Comparison of ENCODE assay signal across 8 cellular contexts in the genomic region with DNA sequence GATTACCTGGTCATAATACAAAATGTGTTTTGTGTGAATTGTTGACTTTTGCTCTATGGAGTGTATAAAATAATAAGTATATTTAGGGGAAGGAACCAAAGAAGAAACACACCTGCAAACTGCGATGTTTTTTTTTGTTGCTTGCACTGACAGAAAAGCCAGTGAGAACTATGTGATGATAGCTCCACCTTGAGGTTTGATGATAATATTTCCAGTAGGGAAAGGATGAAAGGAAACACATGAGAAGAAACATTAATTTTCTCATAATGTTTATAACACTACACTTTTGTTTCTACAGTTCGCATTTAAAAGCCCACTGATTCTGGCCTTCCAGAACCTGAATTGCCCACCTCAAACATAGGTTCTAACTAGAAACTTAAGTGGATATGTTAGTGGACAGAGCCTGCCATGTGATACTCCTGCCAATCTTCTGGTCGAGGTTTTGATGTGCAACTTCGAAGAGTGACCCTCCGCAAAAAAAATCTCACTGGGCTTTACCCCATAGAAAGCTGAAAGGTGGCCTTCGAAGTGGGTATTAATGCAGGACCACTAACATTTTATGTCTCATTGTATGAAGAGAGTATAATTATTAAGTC.
DNase-seq lines count a peak whose midpoint lies in the region; TF ChIP-seq lines count a peak whose summit lies in the region.

No MANE protein-coding gene starts in this region.

- TF ChIP-seq CTCF in testis (IDR thresholded peaks at IDR 0.05): peak; percentile 21 to 54 (median 33)

- no peaks in the 10 kb centered on the region for H3K4me1 ChIP-seq in testis

- H3K27ac ChIP-seq in testis: no peak overlapping the region

- WGBS in testis, 2 donors: 56 to 63% methylated on average over 6 of the region's 6 CpGs

- DNase-seq in DMS 273 treated with DMSO at 0.1 percent for 48 hours (lab: John Stamatoyannopoulos, UW): peak; percentile 5
- DNase-seq in HuH-7 (ENCODE audit: low spot score): peak; percentile 2
- DNase-seq in RPMI8226: peak; percentile 50
- peak; percentile 7 for DNase-seq in foreskin melanocyte
- no peak for DNase-seq in testis
- no peak for DNase-seq in effector CD4-positive, alpha-beta T cell
- no peak for DNase-seq in stimulated activated CD4-positive, alpha-beta T cell treated with anti-CD3 and anti-CD28 coated beads, Interleukin-1b, Interleukin-23, amount 100 ng/mL, for 48 hours
- DNase-seq in NK-92 (lab: John Stamatoyannopoulos, UW; ENCODE audit: unreplicated experiment): no peak

- no peaks in the 10 kb centered on the region for H3K9me3 ChIP-seq in testis

- H3K27me3 ChIP-seq in testis: no peaks in the 10 kb centered on the region

- intact Hi-C loops in testis (cut with DNase I; ENCODE audit: low total_unique reads): no loop called here

- no peak for TF ChIP-seq POLR2A in testis (IDR thresholded peaks at IDR 0.05)

- H3K36me3 ChIP-seq in testis (ENCODE audit: low read depth, missing control alignments): no peaks in the 10 kb centered on the region

- no peak overlapping the region for H3K4me3 ChIP-seq in testis

Comparison
In these comparisons a context has a peak if more than half of its experiments do, and no peak if none do; other contexts are left out.
1. DNase-seq: peak in DMS 273 treated with DMSO at 0.1 percent for 48 hours (single experiment), HuH-7 (single experiment), RPMI8226 (single experiment) and foreskin melanocyte (single experiment); none in testis (single experiment), effector CD4-positive, alpha-beta T cell (single experiment), stimulated activated CD4-positive, alpha-beta T cell treated with anti-CD3 and anti-CD28 coated beads, Interleukin-1b, Interleukin-23, amount 100 ng/mL, for 48 hours (single experiment) and NK-92 (single experiment).